Comparison of ENCODE assay signal across 25 cellular contexts in genomic region chr16:8781797-8782196, GRCh38. TPM values are rescaled to one million over a fixed set of nuclear protein-coding genes. Genes with fewer than 3 reads are reported as not detected.
DNase-seq lines count a peak whose midpoint lies in the region; ATAC-seq, FAIRE-seq and TF ChIP-seq lines count a peak whose summit lies in the region.
"Had no signal": no experiment of that assay in that cellular context is flagged by ENCODE, and none has a peak within 500 bp of the region (broad histone marks: within the 10 kb centered on the region; RNA-seq: fewer than 3 reads in every experiment).

No MANE protein-coding gene starts in this region.

- WGBS in H1 (ENCODE audit: extremely low coverage in 1 of 2, insufficient coverage in 1 of 2, insufficient read length in 1 of 2, insufficient replicate concordance in 2 of 2, low coverage in 1 of 2, low lambda C conversion rate in 2 of 2, missing lambda C conversion rate in 1 of 2), 2 experiments, result 92% methylated on average over 8 of the region's 8 CpGs; no CpG with 5 or more reads in 1 of the 2 experiments
- WGBS in neuronal stem cell (ENCODE audit: extremely low coverage in 2 of 2, insufficient read length in 2 of 2, insufficient replicate concordance in 1 of 2), 2 donors, result no CpG with 5 or more reads among the region's 8 CpGs

- no peak overlapping the region for H3K4me2 ChIP-seq in H1 (ENCODE audit: insufficient read depth in 1 of 2, low read depth in 2 of 2, low read length in 2 of 2)
- no peak overlapping the region for H3K4me2 ChIP-seq in neuronal stem cell (ENCODE audit: insufficient read depth, low read length, poor library complexity, severe bottlenecking)
- H3K4me2 ChIP-seq in osteoblast (ENCODE audit: insufficient read depth, low read length), result no peak overlapping the region
- H3K4me2 ChIP-seq: BLaER1 had no signal

- H3K79me2 ChIP-seq in H1 (ENCODE audit: control insufficient read depth in 1 of 2, insufficient read depth in 2 of 2, low read length in 2 of 2), result no peaks in the 10 kb centered on the region
- no peaks in the 10 kb centered on the region for H3K79me2 ChIP-seq in osteoblast (ENCODE audit: insufficient read depth, low read length)

- CTCF ChIA-PET in H1 (lab: Charles Lee; ENCODE audit: partially characterized antibody), result interaction anchor here (2.4 to 26.4 kb wide), 2 partner anchors 10 to 117 kb away, joined by 9 to 404 read pairs; partner anchors contain the start of gene ABAT

- TF ChIP-seq RAD21 in H1 (IDR thresholded peaks at IDR 0.05 in 1 of 2, conservative IDR thresholded peaks at IDR 0.05 in 1 of 2; ENCODE audit: low read depth in 2 of 2, low read length in 2 of 2), result no peak

- POLR2A ChIA-PET in H1 (lab: Charles Lee; ENCODE audit: partially characterized antibody), result interaction anchor here (1.6 kb wide), 1 partner anchor 15 kb away, joined by 3 read pairs; the partner anchor contains the start of genes PMM2 and TMEM186

- FAIRE-seq in H1 (lab: Jason Lieb, UNC), result no peak
- FAIRE-seq: A204.1, GM12878, GM12892, GM18507 had no signal

- DNase-seq in H1 (ENCODE audit: low read depth in 1 of 2, low spot score in 2 of 2) (no peak), neuronal stem cell (ENCODE audit: low spot score) (no peak), upper lobe of right lung (no peak), osteoblast (ENCODE audit: insufficient read length, low spot score, missing footprints) (no peak)
- DNase-seq in effector memory CD4-positive, alpha-beta T cell, result no peak
- DNase-seq: 8988T; ACHN; BE2C; C1 segment of cervical spinal cord; CD4-positive, alpha-beta memory T cell; CD4-positive, CD25-positive, alpha-beta regulatory T cell; CD8-positive, alpha-beta memory T cell; COR-L47; DMS 273 treated with DMSO at 0.1 percent for 48 hours; DMS153; DMS53; DMS79; DND-41; EL; GDM1 had no signal

- H4K8ac ChIP-seq in H1 (ENCODE audit: extremely low read depth, insufficient read depth, low read length) (no peak overlapping the region), neuronal stem cell (ENCODE audit: low read depth, low read length) (no peak overlapping the region)

- no peak overlapping the region for H3K4me3 ChIP-seq in H1 (ENCODE audit: extremely low read depth in 1 of 4, insufficient read depth in 2 of 4, low read depth in 3 of 4, low read length in 4 of 4)
- H3K4me3 ChIP-seq in neuronal stem cell (ENCODE audit: low read length in 2 of 2), result no peak overlapping the region
- H3K4me3 ChIP-seq in upper lobe of right lung, result no peak overlapping the region
- H3K4me3 ChIP-seq in osteoblast (ENCODE audit: insufficient read depth, low read length), result no peak overlapping the region
- H3K4me3 ChIP-seq in effector memory CD4-positive, alpha-beta T cell (ENCODE audit: insufficient read depth, low read depth, low read length, poor library complexity, severe bottlenecking), result no peak overlapping the region
- H3K4me3 ChIP-seq: BLaER1, GM12878 had no signal

- no peak for TF ChIP-seq POLR2A in H1 (IDR thresholded peaks at IDR 0.05; ENCODE audit: control extremely low read depth in 1 of 2, low read depth in 2 of 2, low read length in 2 of 2)

- H4K5ac ChIP-seq in H1 (ENCODE audit: insufficient read length, low read depth, low read length), result no peak overlapping the region

- H2BK5ac ChIP-seq in H1 (ENCODE audit: low read depth, low read length), result peak overlapping the region; percentile 16; the same call in 1 of the 2 replicates
- H2BK5ac ChIP-seq in neuronal stem cell (ENCODE audit: low read length), result no peak overlapping the region

- no peak for TF ChIP-seq CTCF in H1 (IDR thresholded peaks at IDR 0.05; ENCODE audit: control extremely low read depth in 1 of 3, insufficient read depth in 1 of 3, low read depth in 1 of 3, low read length in 3 of 3)
- no peak for TF ChIP-seq CTCF in upper lobe of right lung (IDR thresholded peaks at IDR 0.05)
- no peak for TF ChIP-seq CTCF in osteoblast (IDR thresholded peaks at IDR 0.05; ENCODE audit: extremely low read depth, low read depth, low read length)

- H3K14ac ChIP-seq in H1 (ENCODE audit: insufficient read length) (no peak overlapping the region), neuronal stem cell (ENCODE audit: low read length) (no peak overlapping the region)

- ATAC-seq in upper lobe of right lung, result peak; percentile 20
- ATAC-seq: GM12878 had no signal

- no peaks in the 10 kb centered on the region for H3K27me3 ChIP-seq in H1 (replicated peaks in 1 of 4; ENCODE audit: control insufficient read depth in 3 of 4, extremely low read depth in 1 of 4, insufficient read depth in 3 of 4, low read length in 3 of 4)
- no peaks in the 10 kb centered on the region for H3K27me3 ChIP-seq in neuronal stem cell (ENCODE audit: control insufficient read depth in 3 of 3, insufficient read depth in 3 of 3, low read depth in 1 of 3, low read length in 3 of 3)
- no peaks in the 10 kb centered on the region for H3K27me3 ChIP-seq in upper lobe of right lung
- H3K27me3 ChIP-seq in osteoblast (ENCODE audit: insufficient read depth, low read length), result no peaks in the 10 kb centered on the region
- no peaks in the 10 kb centered on the region for H3K27me3 ChIP-seq in effector memory CD4-positive, alpha-beta T cell (replicated peaks; ENCODE audit: control insufficient read depth, insufficient read depth, low read length, poor library complexity, severe bottlenecking)
- H3K27me3 ChIP-seq: BE2C, BLaER1 had no signal

- H3K18ac ChIP-seq in H1 (ENCODE audit: extremely low read depth, low read length), result no peak overlapping the region
- no peak overlapping the region for H3K18ac ChIP-seq in neuronal stem cell (ENCODE audit: low read length)

- H2BK120ac ChIP-seq in H1 (replicated peaks; ENCODE audit: low read depth, low read length) (no peak overlapping the region), neuronal stem cell (ENCODE audit: low read depth, low read length) (no peak overlapping the region)

- H3K36me3 ChIP-seq in H1 (ENCODE audit: control insufficient read depth in 2 of 4, insufficient read depth in 4 of 4, low read length in 3 of 4), result peaks cover 0 to 5% (median 0%) of the 10 kb centered on the region in 4 experiments; a peak in 1 of 8 replicates
- H3K36me3 ChIP-seq in neuronal stem cell (replicated peaks in 1 of 2; ENCODE audit: control insufficient read depth in 2 of 2, insufficient read depth in 2 of 2, low read length in 2 of 2), result peaks cover 0 to 58% of the 10 kb centered on the region in 2 donors
- H3K36me3 ChIP-seq in upper lobe of right lung, result peaks cover 4% of the 10 kb centered on the region
- H3K36me3 ChIP-seq in osteoblast (ENCODE audit: insufficient read depth, low read length), result no peaks in the 10 kb centered on the region
- peaks cover 6% of the 10 kb centered on the region for H3K36me3 ChIP-seq in effector memory CD4-positive, alpha-beta T cell (ENCODE audit: control insufficient read depth, insufficient read depth, low read length)
- H3K36me3 ChIP-seq: BE2C had no signal

- H2BK15ac ChIP-seq in H1 (ENCODE audit: low read length) (no peak overlapping the region), neuronal stem cell (ENCODE audit: low read length) (no peak overlapping the region)

- H3K9me3 ChIP-seq in H1 (ENCODE audit: insufficient read depth in 2 of 2, low read depth in 1 of 2, low read length in 1 of 2), result no peaks in the 10 kb centered on the region
- no peaks in the 10 kb centered on the region for H3K9me3 ChIP-seq in neuronal stem cell (replicated peaks in 1 of 2; ENCODE audit: control insufficient read depth in 2 of 2, insufficient read depth in 1 of 2, low read depth in 1 of 2, low read length in 2 of 2)
- no peaks in the 10 kb centered on the region for H3K9me3 ChIP-seq in upper lobe of right lung
- H3K9me3 ChIP-seq in osteoblast (ENCODE audit: low read depth, low read length), result no peaks in the 10 kb centered on the region
- no peaks in the 10 kb centered on the region for H3K9me3 ChIP-seq in effector memory CD4-positive, alpha-beta T cell (ENCODE audit: control insufficient read depth, low read length)
- H3K9me3 ChIP-seq: BE2C, BLaER1 had no signal

- H3K79me1 ChIP-seq in H1 (ENCODE audit: low read depth, low read length) (peaks cover 2% of the 10 kb centered on the region; the same call in 1 of the 2 replicates), neuronal stem cell (ENCODE audit: low read depth, low read length) (no peaks in the 10 kb centered on the region)

- H3K9ac ChIP-seq in H1 (replicated peaks in 1 of 4; ENCODE audit: extremely low read depth in 1 of 4, low read depth in 3 of 4, low read length in 3 of 4), result no peak overlapping the region
- H3K9ac ChIP-seq in neuronal stem cell (ENCODE audit: low read depth, low read length, poor library complexity), result no peak overlapping the region
- H3K9ac ChIP-seq: BLaER1 had no signal

- H3K56ac ChIP-seq in H1 (replicated peaks; ENCODE audit: insufficient read length, low read depth, low read length), result no peak overlapping the region

- H3K4me1 ChIP-seq in H1 (replicated peaks in 1 of 4; ENCODE audit: control insufficient read depth in 3 of 4, insufficient read depth in 4 of 4, low read length in 3 of 4) (no peaks in the 10 kb centered on the region; a peak in 1 of 7 replicates), neuronal stem cell (ENCODE audit: control insufficient read depth in 2 of 2, insufficient read depth in 1 of 2, low read depth in 1 of 2, low read length in 2 of 2) (no peaks in the 10 kb centered on the region), upper lobe of right lung (no peaks in the 10 kb centered on the region), osteoblast (ENCODE audit: insufficient read depth, low read length) (no peaks in the 10 kb centered on the region)
- H3K4me1 ChIP-seq in effector memory CD4-positive, alpha-beta T cell (ENCODE audit: control insufficient read depth, insufficient read depth, low read length, poor library complexity, severe bottlenecking), result no peaks in the 10 kb centered on the region
- H3K4me1 ChIP-seq: BE2C, BLaER1 had no signal

- H2AFZ ChIP-seq in H1 (ENCODE audit: low read length), result no peak overlapping the region
- no peak overlapping the region for H2AFZ ChIP-seq in neuronal stem cell (ENCODE audit: low read length)
- H2AFZ ChIP-seq in osteoblast (ENCODE audit: low read length), result no peak overlapping the region

- no peaks in the 10 kb centered on the region for H3K23me2 ChIP-seq in H1 (ENCODE audit: low read depth, low read length)

- no peak overlapping the region for H4K91ac ChIP-seq in H1 (replicated peaks; ENCODE audit: insufficient read length, low read length)
- H4K91ac ChIP-seq in neuronal stem cell (ENCODE audit: low read depth, low read length, poor library complexity), result no peak overlapping the region

- H3K27ac ChIP-seq in H1 (ENCODE audit: low read depth, low read length), result no peak overlapping the region
- no peak overlapping the region for H3K27ac ChIP-seq in neuronal stem cell (replicated peaks; ENCODE audit: low read length)
- no peak overlapping the region for H3K27ac ChIP-seq in upper lobe of right lung
- no peak overlapping the region for H3K27ac ChIP-seq in osteoblast (ENCODE audit: low read depth, low read length)
- H3K27ac ChIP-seq in effector memory CD4-positive, alpha-beta T cell (ENCODE audit: insufficient read depth, low read length, poor library complexity, severe bottlenecking), result no peak overlapping the region
- H3K27ac ChIP-seq: BLaER1 had no signal

- H3K4ac ChIP-seq in H1 (replicated peaks; ENCODE audit: insufficient read length, low read depth, low read length), result no peak overlapping the region
- H3K4ac ChIP-seq in neuronal stem cell (ENCODE audit: low read length), result no peak overlapping the region

- TF ChIP-seq EP300 in H1 (IDR thresholded peaks at IDR 0.05; ENCODE audit: borderline replicate concordance in 1 of 2, low read depth in 2 of 2, low read length in 2 of 2), result no peak

- H4K20me1 ChIP-seq in H1 (replicated peaks in 1 of 2; ENCODE audit: control insufficient read depth in 1 of 2, insufficient read depth in 2 of 2, low read length in 2 of 2), result peaks cover 0 to 1% of the 10 kb centered on the region in 2 experiments
- no peaks in the 10 kb centered on the region for H4K20me1 ChIP-seq in osteoblast (ENCODE audit: insufficient read depth, low read length)
- H4K20me1 ChIP-seq: BLaER1 had no signal

- no peak overlapping the region for H2AK5ac ChIP-seq in H1 (ENCODE audit: low read depth, low read length)
- H2AK5ac ChIP-seq in neuronal stem cell (ENCODE audit: low read depth, low read length), result peak overlapping the region; percentile 20

- intact Hi-C loops in upper lobe of right lung (cut with DNase I), result loop anchor here (10.0 kb wide), 1 partner anchor 57 kb away; no protein-coding TSS in a partner anchor

- H3K23ac ChIP-seq in H1 (ENCODE audit: insufficient read length) (no peak overlapping the region), neuronal stem cell (ENCODE audit: low read depth, low read length, poor library complexity) (no peak overlapping the region)

- H2BK12ac ChIP-seq in H1 (ENCODE audit: low read depth, low read length), result no peak overlapping the region
- H2BK12ac ChIP-seq in neuronal stem cell (ENCODE audit: low read length), result no peak overlapping the region

- H2BK20ac ChIP-seq in H1 (ENCODE audit: low read length), result no peak overlapping the region; the same call in 1 of the 2 replicates

RNA-seq across cellular contexts. Expression of gene TMEM186, which starts 15.6 kb away (rescaled TPM):
- 13.1 and 14.3 TPM in 2 replicates for total RNA-seq in H1 (2021; fragmentation: NEBNext Ultra II Directional; extraction: Animal tissue kit (Norgen Biotek cat#: 25700))
- polyA plus RNA-seq in H1 (2011; rRNA removed), result 10.5 and 13.1 TPM in 2 replicates
- 14.6 TPM for polyA plus RNA-seq in H1 (2011; cell fraction: cytosol; rRNA removed)
- 9.6 TPM for polyA plus RNA-seq in H1 (2011; cell fraction: nucleus; rRNA removed)
- polyA plus RNA-seq in H1 (2012, experiment 1 of 2), result 17.3 to 18.4 TPM (median 17.8 TPM) in 4 replicates
- 6.8 TPM for polyA plus RNA-seq in H1 (2012, experiment 2 of 2)
- 9.0 TPM for polyA plus RNA-seq in H1 (2013, experiment 1 of 2)
- 9.3 TPM for polyA plus RNA-seq in H1 (2013, experiment 2 of 2)
- 14.3 and 15.0 TPM in 2 replicates for polyA minus RNA-seq in H1 (2011; rRNA and poly(A)+ RNA removed)
- 6.2 TPM for polyA minus RNA-seq in H1 (2011; cell fraction: cytosol; rRNA and poly(A)+ RNA removed)
- polyA minus RNA-seq in H1 (2011; cell fraction: nucleus; rRNA and poly(A)+ RNA removed), result 7.2 TPM
- 8.6 TPM for polyA plus RNA-seq in neuronal stem cell (2013, experiment 1 of 2)
- polyA plus RNA-seq in neuronal stem cell (2013, experiment 2 of 2), result 8.2 TPM
- 9.1 TPM for total RNA-seq in upper lobe of right lung
- total RNA-seq in osteoblast, result 3.5 and 4.0 TPM in 2 replicates

RNA-seq across cellular contexts. Expression of gene PMM2, which starts 15.8 kb away (rescaled TPM):
- 47.0 and 49.4 TPM in 2 replicates for total RNA-seq in H1 (2021; fragmentation: NEBNext Ultra II Directional; extraction: Animal tissue kit (Norgen Biotek cat#: 25700))
- polyA plus RNA-seq in H1 (2011; rRNA removed), result 26.2 and 40.0 TPM in 2 replicates
- polyA plus RNA-seq in H1 (2011; cell fraction: cytosol; rRNA removed), result 30.8 TPM
- polyA plus RNA-seq in H1 (2011; cell fraction: nucleus; rRNA removed), result 27.0 TPM
- 37.0 to 41.9 TPM (median 40.4 TPM) in 4 replicates for polyA plus RNA-seq in H1 (2012, experiment 1 of 2)
- polyA plus RNA-seq in H1 (2012, experiment 2 of 2), result 33.6 TPM
- 47.0 TPM for polyA plus RNA-seq in H1 (2013, experiment 1 of 2)
- polyA plus RNA-seq in H1 (2013, experiment 2 of 2), result 45.2 TPM
- 15.1 TPM in 2 replicates for polyA minus RNA-seq in H1 (2011; rRNA and poly(A)+ RNA removed)
- polyA minus RNA-seq in H1 (2011; cell fraction: cytosol; rRNA and poly(A)+ RNA removed), result 23.6 TPM
- polyA minus RNA-seq in H1 (2011; cell fraction: nucleus; rRNA and poly(A)+ RNA removed), result 22.8 TPM
- 12.2 TPM for polyA plus RNA-seq in neuronal stem cell (2013, experiment 1 of 2)
- 12.4 TPM for polyA plus RNA-seq in neuronal stem cell (2013, experiment 2 of 2)
- total RNA-seq in upper lobe of right lung, result 36.8 TPM
- total RNA-seq in osteoblast, result 39.5 and 42.7 TPM in 2 replicates
